Comparison of ENCODE assay signal across 9 cellular contexts in genomic region chr15:85414037-85414436, GRCh38. TPM values are rescaled to one million over a fixed set of nuclear protein-coding genes. Genes with fewer than 3 reads are reported as not detected.
DNase-seq lines count a peak whose midpoint lies in the region; ATAC-seq and TF ChIP-seq lines count a peak whose summit lies in the region.
"Had no signal": no experiment of that assay in that cellular context is flagged by ENCODE, and none has a peak within 500 bp of the region (broad histone marks: within the 10 kb centered on the region; RNA-seq: fewer than 3 reads in every experiment).

No MANE protein-coding gene starts in this region.

- no peaks in the 10 kb centered on the region for H3K9me2 ChIP-seq in PC-3 (replicated peaks; ENCODE audit: low read length)

- BruUV-seq in PC-3 (replicated peaks; lab: Mats Ljungman, UMichigan), result TSS peak; percentile 75

- CTCF ChIA-PET in PC-3 (lab: Charles Lee), result interaction anchor here (0.7 to 3.0 kb wide), 4 partner anchors 9 to 117 kb away, joined by 3 to 19 read pairs (median 11); no protein-coding TSS in a partner anchor

- H3K79me2 ChIP-seq in PC-3 (ENCODE audit: low read length), result peaks cover 91% of the 10 kb centered on the region
- H3K79me2 ChIP-seq in smooth muscle cell (ENCODE audit: low read depth), result peaks cover 100% of the 10 kb centered on the region

- no peak for DNase-seq in T-helper 1 cell
- no peak for DNase-seq in PC-3
- no peak for DNase-seq in epithelial cell of prostate (ENCODE audit: low read depth, low spot score)
- DNase-seq in smooth muscle cell (lab: John Stamatoyannopoulos, UW; ENCODE audit: unreplicated experiment), result no peak
- no peak for DNase-seq in NCI-H2171 treated with DMSO at 0.1 percent for 48 hours (lab: John Stamatoyannopoulos, UW)

- H2AFZ ChIP-seq in PC-3 (ENCODE audit: low read length) (no peak overlapping the region), smooth muscle cell (ENCODE audit: low read depth) (no peak overlapping the region)

- H3K36me3 ChIP-seq in PC-3 (ENCODE audit: low read depth, low read length), result no peaks in the 10 kb centered on the region
- no peaks in the 10 kb centered on the region for H3K36me3 ChIP-seq in smooth muscle cell (ENCODE audit: low read depth)

- H3K27ac ChIP-seq in PC-3 (ENCODE audit: low read length), result peak overlapping the region; percentile 96
- peak overlapping the region; percentile 97 for H3K27ac ChIP-seq in epithelial cell of prostate
- peak overlapping the region; percentile 89 for H3K27ac ChIP-seq in smooth muscle cell (ENCODE audit: low read depth)

- H3K36me3 Mint-ChIP-seq in T-helper 1 cell treated with Interleukin-12 subunit alpha and Interleukin-12 subunit beta and Interleukin-4 antibody, amounts not matched to agents 30 μg/mL and 1 μg/mL, for 36 hours (ENCODE audit: low read depth), result peaks cover 17% of the 10 kb centered on the region
- H3K36me3 Mint-ChIP-seq: WTC11 had no signal

- H3K9me3 ChIP-seq in PC-3 (ENCODE audit: low read length) (no peaks in the 10 kb centered on the region), smooth muscle cell (replicated peaks; ENCODE audit: low read depth) (no peaks in the 10 kb centered on the region)

- no peaks in the 10 kb centered on the region for H3K27me3 Mint-ChIP-seq in T-helper 1 cell treated with Interleukin-12 subunit alpha and Interleukin-12 subunit beta and Interleukin-4 antibody, amounts not matched to agents 30 μg/mL and 1 μg/mL, for 36 hours (ENCODE audit: low read depth)

- TF ChIP-seq CTCF in PC-3 (conservative IDR thresholded peaks at IDR 0.05; ENCODE audit: low read depth, low read length), result no peak
- no peak for TF ChIP-seq CTCF in smooth muscle cell (IDR thresholded peaks at IDR 0.05; ENCODE audit: borderline replicate concordance, insufficient read depth, poor library complexity, severe bottlenecking)

- ATAC-seq in PC-3 (no peak), HG02885 (IDR thresholded peaks at IDR 0.05; ENCODE audit: poor library complexity, unreplicated experiment) (no peak), HG03442 (IDR thresholded peaks at IDR 0.05; ENCODE audit: unreplicated experiment) (no peak)

- POLR2A ChIA-PET in PC-3 (lab: Charles Lee; ENCODE audit: unreplicated experiment), result interaction anchor here (0.6 kb wide), 2 partner anchors 60 to 82 kb away, joined by 4 read pairs; no protein-coding TSS in a partner anchor

- no peaks in the 10 kb centered on the region for H3K27me3 ChIP-seq in PC-3 (ENCODE audit: low read length)
- H3K27me3 ChIP-seq in smooth muscle cell (ENCODE audit: low read depth), result no peaks in the 10 kb centered on the region

- no peak overlapping the region for H3K4me3 Mint-ChIP-seq in T-helper 1 cell treated with Interleukin-12 subunit alpha and Interleukin-12 subunit beta and Interleukin-4 antibody, amounts not matched to agents 30 μg/mL and 1 μg/mL, for 36 hours
- H3K4me3 Mint-ChIP-seq: WTC11 had no signal

- peaks cover 49% of the 10 kb centered on the region for H3K4me1 Mint-ChIP-seq in T-helper 1 cell treated with Interleukin-12 subunit alpha and Interleukin-12 subunit beta and Interleukin-4 antibody, amounts not matched to agents 30 μg/mL and 1 μg/mL, for 36 hours (ENCODE audit: low read depth)

- intact Hi-C loops in PC-3 (cut with micrococcal nuclease), result loop anchor here (1.0 to 10.0 kb wide), 3 partner anchors 97 to 171 kb away; no protein-coding TSS in a partner anchor

- peak overlapping the region; percentile 78 for H3K4me2 ChIP-seq in PC-3 (ENCODE audit: low read length)
- H3K4me2 ChIP-seq in smooth muscle cell, result peak overlapping the region; percentile 45

- no peaks in the 10 kb centered on the region for H3K9me3 Mint-ChIP-seq in T-helper 1 cell treated with Interleukin-12 subunit alpha and Interleukin-12 subunit beta and Interleukin-4 antibody, amounts not matched to agents 30 μg/mL and 1 μg/mL, for 36 hours
- H3K9me3 Mint-ChIP-seq: WTC11 had no signal

- WGBS in smooth muscle cell (ENCODE audit: low lambda C conversion rate), result 76% methylated on average over 4 of the region's 4 CpGs

- H3K9ac ChIP-seq in PC-3 (ENCODE audit: low read length), result peak overlapping the region; percentile 82
- peak overlapping the region; percentile 57 for H3K9ac ChIP-seq in smooth muscle cell (ENCODE audit: low read depth)

- H3F3A ChIP-seq in PC-3 (ENCODE audit: low read length, unreplicated experiment), result peaks cover 5% of the 10 kb centered on the region
- peaks cover 9% of the 10 kb centered on the region for H3F3A ChIP-seq in smooth muscle cell (ENCODE audit: low read depth)

- H3K4me1 ChIP-seq in PC-3 (ENCODE audit: insufficient read depth, low read length) (peaks cover 69% of the 10 kb centered on the region), smooth muscle cell (ENCODE audit: low read depth) (peaks cover 28% of the 10 kb centered on the region)

- H3K4me3 ChIP-seq in PC-3 (ENCODE audit: low read length) (peak overlapping the region; percentile 31), smooth muscle cell (no peak overlapping the region)

- H3K27ac Mint-ChIP-seq in T-helper 1 cell treated with Interleukin-12 subunit alpha and Interleukin-12 subunit beta and Interleukin-4 antibody, amounts not matched to agents 30 μg/mL and 1 μg/mL, for 36 hours, result peak overlapping the region; percentile 72
- H3K27ac Mint-ChIP-seq: WTC11 had no signal

- no peaks in the 10 kb centered on the region for H4K20me1 ChIP-seq in PC-3 (ENCODE audit: low read length)
- peaks cover 61% of the 10 kb centered on the region for H4K20me1 ChIP-seq in smooth muscle cell (ENCODE audit: low read depth)

RNA-seq across cellular contexts. Expression of gene AKAP13, which starts 33.6 kb away (rescaled TPM):
- 36.8 and 46.8 TPM in 2 replicates for total RNA-seq in PC-3 (2014; rRNA removed)
- total RNA-seq in smooth muscle cell, result 63.5 and 71.8 TPM in 2 replicates
- polyA plus RNA-seq in smooth muscle cell, result 43.3 and 46.8 TPM in 2 replicates
